Comparison of ENCODE assay signal across 10 cellular contexts in genomic region chr7:134856141-134856540, GRCh38.
DNase-seq lines count a peak whose midpoint lies in the region; ATAC-seq lines count a peak whose summit lies in the region.
"Had no signal": no experiment of that assay in that cellular context is flagged by ENCODE, and none has a peak within 500 bp of the region (broad histone marks: within the 10 kb centered on the region; RNA-seq: fewer than 3 reads in every experiment).

No MANE protein-coding gene starts in this region.

- H3K9me3 Mint-ChIP-seq in activated CD4-positive, alpha-beta T cell treated with anti-CD3 and anti-CD28 coated beads for 36 hours (ENCODE audit: low read depth): no peaks in the 10 kb centered on the region
- H3K9me3 Mint-ChIP-seq in activated naive CD8-positive, alpha-beta T cell treated with anti-CD3 and anti-CD28 coated beads, Interleukin-2, amount 10 ng/mL, durations not matched to agents 7 days and 5 days: peaks cover 9% of the 10 kb centered on the region

- no peaks in the 10 kb centered on the region for H3K9me3 ChIP-seq in stomach smooth muscle (ENCODE audit: control insufficient read depth in 2 of 2, low read length in 2 of 2)

- CTCF ChIA-PET in activated CD4-positive, alpha-beta T cell treated with anti-CD3 and anti-CD28 coated beads for 36 hours (lab: Charles Lee): interaction anchor here (1.1 to 1.8 kb wide), 2 partner anchors 30 to 45 kb away, joined by 3 to 6 read pairs; no protein-coding TSS in a partner anchor

- H3K27me3 Mint-ChIP-seq in activated CD4-positive, alpha-beta T cell treated with anti-CD3 and anti-CD28 coated beads for 36 hours: no peaks in the 10 kb centered on the region
- no peaks in the 10 kb centered on the region for H3K27me3 Mint-ChIP-seq in activated naive CD8-positive, alpha-beta T cell treated with anti-CD3 and anti-CD28 coated beads, Interleukin-2, amount 10 ng/mL, durations not matched to agents 7 days and 5 days

- H3K4me3 ChIP-seq in stomach smooth muscle (ENCODE audit: low read length in 2 of 2): peak overlapping the region in 1 of 2 donors; percentile 37

- peaks cover 32% of the 10 kb centered on the region for H3K4me1 Mint-ChIP-seq in activated CD4-positive, alpha-beta T cell treated with anti-CD3 and anti-CD28 coated beads for 36 hours
- H3K4me1 Mint-ChIP-seq in activated naive CD8-positive, alpha-beta T cell treated with anti-CD3 and anti-CD28 coated beads, Interleukin-2, amount 10 ng/mL, durations not matched to agents 7 days and 5 days: peaks cover 22% of the 10 kb centered on the region

- peak overlapping the region; percentile 63 for H3K27ac Mint-ChIP-seq in activated CD4-positive, alpha-beta T cell treated with anti-CD3 and anti-CD28 coated beads for 36 hours
- H3K27ac Mint-ChIP-seq in activated naive CD8-positive, alpha-beta T cell treated with anti-CD3 and anti-CD28 coated beads, Interleukin-2, amount 10 ng/mL, durations not matched to agents 7 days and 5 days: peak overlapping the region; percentile 49

- H3K36me3 ChIP-seq in stomach smooth muscle (ENCODE audit: control insufficient read depth in 2 of 2, insufficient read depth in 2 of 2, low read length in 2 of 2): peaks cover 0 to 2% of the 10 kb centered on the region in 2 donors

- H3K9ac ChIP-seq in stomach smooth muscle (ENCODE audit: low read length in 2 of 2): peak overlapping the region; percentile 38 to 46

- intact Hi-C loops in activated CD4-positive, alpha-beta T cell treated with anti-CD3 and anti-CD28 coated beads for 36 hours (cut with DNase I, micrococcal nuclease): no loop called here

- H3K4me1 ChIP-seq in stomach smooth muscle (ENCODE audit: control insufficient read depth, insufficient read depth, low read length): peaks cover 52% of the 10 kb centered on the region

- POLR2A ChIA-PET in activated CD4-positive, alpha-beta T cell treated with anti-CD3 and anti-CD28 coated beads for 36 hours (lab: Charles Lee): interaction anchor here (0.8 kb wide), 1 partner anchor 15 kb away, joined by 3 read pairs; no protein-coding TSS in a partner anchor
- POLR2A ChIA-PET in activated naive CD8-positive, alpha-beta T cell treated with anti-CD3 and anti-CD28 coated beads, Interleukin-2, amount 10 ng/mL, durations not matched to agents 7 days and 5 days (lab: Charles Lee): interaction anchor here (1.4 kb wide), 1 partner anchor 9 kb away, joined by 7 read pairs; no protein-coding TSS in a partner anchor

- peak; percentile 33 for ATAC-seq in activated CD4-positive, alpha-beta T cell treated with anti-CD3 and anti-CD28 coated beads for 36 hours
- ATAC-seq in activated naive CD8-positive, alpha-beta T cell treated with anti-CD3 and anti-CD28 coated beads, Interleukin-2, amount 10 ng/mL, durations not matched to agents 7 days and 5 days (ENCODE audit: low read depth): peak; percentile 45
- ATAC-seq in HG02798 (IDR thresholded peaks at IDR 0.05; ENCODE audit: poor library complexity, unreplicated experiment) (no peak), GM18868 (IDR thresholded peaks at IDR 0.05; ENCODE audit: unreplicated experiment) (no peak)

- H3K27me3 ChIP-seq in stomach smooth muscle (ENCODE audit: control insufficient read depth in 1 of 2, insufficient read depth in 2 of 2, low read length in 2 of 2): no peaks in the 10 kb centered on the region

- H3K27ac ChIP-seq in stomach smooth muscle (ENCODE audit: low read length): peak overlapping the region; percentile 68

- no peak overlapping the region for H3K4me3 Mint-ChIP-seq in activated CD4-positive, alpha-beta T cell treated with anti-CD3 and anti-CD28 coated beads for 36 hours
- H3K4me3 Mint-ChIP-seq in activated naive CD8-positive, alpha-beta T cell treated with anti-CD3 and anti-CD28 coated beads, Interleukin-2, amount 10 ng/mL, durations not matched to agents 7 days and 5 days: peak overlapping the region; percentile 10

- H3K36me3 Mint-ChIP-seq in activated CD4-positive, alpha-beta T cell treated with anti-CD3 and anti-CD28 coated beads for 36 hours (ENCODE audit: low read depth): peaks cover 8% of the 10 kb centered on the region
- H3K36me3 Mint-ChIP-seq in activated naive CD8-positive, alpha-beta T cell treated with anti-CD3 and anti-CD28 coated beads, Interleukin-2, amount 10 ng/mL, durations not matched to agents 7 days and 5 days: peaks cover 21% of the 10 kb centered on the region

- no peak for DNase-seq in activated CD4-positive, alpha-beta T cell treated with anti-CD3 and anti-CD28 coated beads for 36 hours
- no peak for DNase-seq in activated CD4-positive, alpha-beta T cell treated with anti-CD3 and anti-CD28 coated beads for 48 hours
- no peak for DNase-seq in activated naive CD8-positive, alpha-beta T cell treated with anti-CD3 and anti-CD28 coated beads, Interleukin-2, amount 10 ng/mL, durations not matched to agents 7 days and 5 days
- DNase-seq in iPS-NIHi7 (ENCODE audit: extremely low spot score): peak; percentile 26
- no peak for DNase-seq in kidney tubule cell (ENCODE audit: low spot score)
- DNase-seq: activated effector memory CD4-positive, alpha-beta T cell treated with Interleukin-2 at 50 U/mL for 16 hours; NCI-H524 had no signal

Comparison
In these comparisons a context has a peak if more than half of its experiments do, and no peak if none do; other contexts are left out.
1. ATAC-seq: peak in activated CD4-positive, alpha-beta T cell treated with anti-CD3 and anti-CD28 coated beads for 36 hours (single experiment) and activated naive CD8-positive, alpha-beta T cell treated with anti-CD3 and anti-CD28 coated beads, Interleukin-2, amount 10 ng/mL, durations not matched to agents 7 days and 5 days (single experiment); none in HG02798 (single experiment) and GM18868 (single experiment).